1 cellular context compared by ENCODE assay signal in the genomic region with DNA sequence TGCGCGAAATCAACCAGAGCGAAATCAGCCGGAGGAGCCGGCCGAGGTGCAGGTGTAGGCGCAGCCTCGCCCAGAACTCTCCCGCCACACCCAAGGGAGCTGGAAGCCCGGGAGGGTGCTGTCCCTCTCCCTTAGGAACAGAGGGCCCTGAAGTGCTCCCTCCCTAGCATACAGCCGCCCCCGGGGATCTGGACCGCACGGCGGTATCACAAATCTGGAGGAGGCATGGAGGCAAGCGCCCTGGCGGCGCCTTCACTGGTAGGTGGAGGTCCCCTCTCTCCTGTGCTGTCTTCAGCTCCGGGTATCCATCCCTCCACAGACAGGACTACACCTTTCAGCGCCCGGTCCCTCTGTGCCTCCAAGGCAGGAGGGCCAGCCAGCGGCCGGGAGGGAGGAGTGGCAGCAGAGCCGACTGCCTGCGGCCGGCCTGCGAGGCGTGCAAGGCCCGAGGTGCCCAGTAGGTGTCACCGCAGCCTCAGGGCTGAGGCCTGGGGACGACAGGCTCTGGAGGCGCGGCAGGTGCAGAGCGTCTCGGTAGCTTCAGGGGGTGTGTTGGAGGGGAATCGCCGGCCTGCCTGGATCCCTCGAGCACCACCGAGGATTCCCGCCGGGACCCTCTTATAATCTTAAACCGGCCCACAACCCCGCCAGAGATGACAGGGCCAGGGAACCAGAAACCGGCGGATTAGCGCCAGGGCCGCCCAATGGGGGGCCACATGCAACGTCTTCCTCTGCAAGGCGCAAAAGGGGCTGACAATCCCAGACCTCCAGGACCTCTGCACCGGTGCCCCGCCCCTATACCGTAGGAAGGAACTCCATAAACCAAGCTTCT.
TF ChIP-seq lines count a peak whose summit lies in the region.

No MANE protein-coding gene starts in this region.

TF ChIP-seq in HepG2, 621 proteins besides CTCF, POLR2A, EP300 and RAD21 (continues in another document):
- TF ChIP-seq, protein P1, sequence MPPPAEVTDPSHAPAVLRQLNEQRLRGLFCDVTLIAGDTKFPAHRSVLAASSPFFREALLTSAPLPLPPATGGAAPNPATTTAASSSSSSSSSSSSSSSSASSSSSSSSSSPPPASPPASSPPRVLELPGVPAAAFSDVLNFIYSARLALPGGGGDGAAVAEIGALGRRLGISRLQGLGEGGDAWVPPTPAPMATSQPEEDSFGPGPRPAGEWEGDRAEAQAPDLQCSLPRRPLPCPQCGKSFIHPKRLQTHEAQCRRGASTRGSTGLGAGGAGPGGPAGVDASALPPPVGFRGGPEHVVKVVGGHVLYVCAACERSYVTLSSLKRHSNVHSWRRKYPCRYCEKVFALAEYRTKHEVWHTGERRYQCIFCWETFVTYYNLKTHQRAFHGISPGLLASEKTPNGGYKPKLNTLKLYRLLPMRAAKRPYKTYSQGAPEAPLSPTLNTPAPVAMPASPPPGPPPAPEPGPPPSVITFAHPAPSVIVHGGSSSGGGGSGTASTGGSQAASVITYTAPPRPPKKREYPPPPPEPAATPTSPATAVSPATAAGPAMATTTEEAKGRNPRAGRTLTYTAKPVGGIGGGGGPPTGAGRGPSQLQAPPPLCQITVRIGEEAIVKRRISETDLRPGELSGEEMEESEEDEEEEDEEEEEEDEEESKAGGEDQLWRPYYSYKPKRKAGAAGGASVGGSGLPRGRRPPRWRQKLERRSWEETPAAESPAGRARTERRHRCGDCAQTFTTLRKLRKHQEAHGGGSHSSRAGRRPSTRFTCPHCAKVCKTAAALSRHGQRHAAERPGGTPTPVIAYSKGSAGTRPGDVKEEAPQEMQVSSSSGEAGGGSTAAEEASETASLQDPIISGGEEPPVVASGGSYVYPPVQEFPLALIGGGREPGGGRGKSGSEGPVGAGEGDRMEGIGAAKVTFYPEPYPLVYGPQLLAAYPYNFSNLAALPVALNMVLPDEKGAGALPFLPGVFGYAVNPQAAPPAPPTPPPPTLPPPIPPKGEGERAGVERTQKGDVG (CRISPR knock-in tag; IDR thresholded peaks at IDR 0.05; ENCODE audit: borderline replicate concordance) = peak; percentile 50; the same call in 1 of the 2 replicates
- TF ChIP-seq ZNF564 (CRISPR knock-in tag; IDR thresholded peaks at IDR 0.05) = no peak
- TF ChIP-seq ZNF777 (CRISPR knock-in tag; IDR thresholded peaks at IDR 0.05) = no peak
- no peak for TF ChIP-seq ZNF350 (CRISPR knock-in tag; IDR thresholded peaks at IDR 0.05; ENCODE audit: borderline replicate concordance, low read depth)
- TF ChIP-seq, protein P2, sequence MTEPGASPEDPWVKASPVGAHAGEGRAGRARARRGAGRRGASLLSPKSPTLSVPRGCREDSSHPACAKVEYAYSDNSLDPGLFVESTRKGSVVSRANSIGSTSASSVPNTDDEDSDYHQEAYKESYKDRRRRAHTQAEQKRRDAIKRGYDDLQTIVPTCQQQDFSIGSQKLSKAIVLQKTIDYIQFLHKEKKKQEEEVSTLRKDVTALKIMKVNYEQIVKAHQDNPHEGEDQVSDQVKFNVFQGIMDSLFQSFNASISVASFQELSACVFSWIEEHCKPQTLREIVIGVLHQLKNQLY (CRISPR knock-in tag; IDR thresholded peaks at IDR 0.05) = peak; percentile 16; the same call in 1 of the 2 replicates
- no peak for TF ChIP-seq MIXL1 (CRISPR knock-in tag; IDR thresholded peaks at IDR 0.05)
- TF ChIP-seq ZNF292 (CRISPR knock-in tag; IDR thresholded peaks at IDR 0.05; ENCODE audit: borderline replicate concordance, low read depth) = no peak
- peak; percentile 50; the same call in 1 of the 2 replicates for TF ChIP-seq YEATS2 (CRISPR knock-in tag; IDR thresholded peaks at IDR 0.05; ENCODE audit: borderline replicate concordance)
- TF ChIP-seq SIX4 (CRISPR knock-in tag; IDR thresholded peaks at IDR 0.05) = 0 out of 2 replicates have a peak, but pooled peaks have one; percentile 57
- no peak for TF ChIP-seq ZKSCAN1 (IDR thresholded peaks at IDR 0.05; ENCODE audit: low read length)
- TF ChIP-seq, protein P3, sequence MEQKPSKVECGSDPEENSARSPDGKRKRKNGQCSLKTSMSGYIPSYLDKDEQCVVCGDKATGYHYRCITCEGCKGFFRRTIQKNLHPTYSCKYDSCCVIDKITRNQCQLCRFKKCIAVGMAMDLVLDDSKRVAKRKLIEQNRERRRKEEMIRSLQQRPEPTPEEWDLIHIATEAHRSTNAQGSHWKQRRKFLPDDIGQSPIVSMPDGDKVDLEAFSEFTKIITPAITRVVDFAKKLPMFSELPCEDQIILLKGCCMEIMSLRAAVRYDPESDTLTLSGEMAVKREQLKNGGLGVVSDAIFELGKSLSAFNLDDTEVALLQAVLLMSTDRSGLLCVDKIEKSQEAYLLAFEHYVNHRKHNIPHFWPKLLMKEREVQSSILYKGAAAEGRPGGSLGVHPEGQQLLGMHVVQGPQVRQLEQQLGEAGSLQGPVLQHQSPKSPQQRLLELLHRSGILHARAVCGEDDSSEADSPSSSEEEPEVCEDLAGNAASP (CRISPR knock-in tag; IDR thresholded peaks at IDR 0.05; ENCODE audit: borderline replicate concordance) = peak; percentile 67; the same call in 1 of the 2 replicates
- TF ChIP-seq HHEX (CRISPR knock-in tag; IDR thresholded peaks at IDR 0.05) = no peak
- TF ChIP-seq KDM3A (CRISPR knock-in tag; IDR thresholded peaks at IDR 0.05; ENCODE audit: low read depth) = peak; percentile 96; the same call in 1 of the 2 replicates
- no peak for TF ChIP-seq ZNF207 (IDR thresholded peaks at IDR 0.05; ENCODE audit: borderline replicate concordance)
- TF ChIP-seq, protein P4, sequence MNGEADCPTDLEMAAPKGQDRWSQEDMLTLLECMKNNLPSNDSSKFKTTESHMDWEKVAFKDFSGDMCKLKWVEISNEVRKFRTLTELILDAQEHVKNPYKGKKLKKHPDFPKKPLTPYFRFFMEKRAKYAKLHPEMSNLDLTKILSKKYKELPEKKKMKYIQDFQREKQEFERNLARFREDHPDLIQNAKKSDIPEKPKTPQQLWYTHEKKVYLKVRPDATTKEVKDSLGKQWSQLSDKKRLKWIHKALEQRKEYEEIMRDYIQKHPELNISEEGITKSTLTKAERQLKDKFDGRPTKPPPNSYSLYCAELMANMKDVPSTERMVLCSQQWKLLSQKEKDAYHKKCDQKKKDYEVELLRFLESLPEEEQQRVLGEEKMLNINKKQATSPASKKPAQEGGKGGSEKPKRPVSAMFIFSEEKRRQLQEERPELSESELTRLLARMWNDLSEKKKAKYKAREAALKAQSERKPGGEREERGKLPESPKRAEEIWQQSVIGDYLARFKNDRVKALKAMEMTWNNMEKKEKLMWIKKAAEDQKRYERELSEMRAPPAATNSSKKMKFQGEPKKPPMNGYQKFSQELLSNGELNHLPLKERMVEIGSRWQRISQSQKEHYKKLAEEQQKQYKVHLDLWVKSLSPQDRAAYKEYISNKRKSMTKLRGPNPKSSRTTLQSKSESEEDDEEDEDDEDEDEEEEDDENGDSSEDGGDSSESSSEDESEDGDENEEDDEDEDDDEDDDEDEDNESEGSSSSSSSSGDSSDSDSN (CRISPR knock-in tag; IDR thresholded peaks at IDR 0.05) = peak; percentile 68
- TF ChIP-seq ZNF331 (CRISPR knock-in tag; IDR thresholded peaks at IDR 0.05) = peak; percentile 83; the same call in 1 of the 2 replicates
- peak; percentile 71; the same call in 1 of the 2 replicates for TF ChIP-seq SP4 (CRISPR knock-in tag; IDR thresholded peaks at IDR 0.05)
- TF ChIP-seq FOSL2 (CRISPR knock-in tag; IDR thresholded peaks at IDR 0.05) = peak; percentile 16; the same call in 1 of the 2 replicates
- no peak for TF ChIP-seq ZNF724P (CRISPR knock-in tag; IDR thresholded peaks at IDR 0.05; ENCODE audit: borderline replicate concordance)
- TF ChIP-seq, protein P5, sequence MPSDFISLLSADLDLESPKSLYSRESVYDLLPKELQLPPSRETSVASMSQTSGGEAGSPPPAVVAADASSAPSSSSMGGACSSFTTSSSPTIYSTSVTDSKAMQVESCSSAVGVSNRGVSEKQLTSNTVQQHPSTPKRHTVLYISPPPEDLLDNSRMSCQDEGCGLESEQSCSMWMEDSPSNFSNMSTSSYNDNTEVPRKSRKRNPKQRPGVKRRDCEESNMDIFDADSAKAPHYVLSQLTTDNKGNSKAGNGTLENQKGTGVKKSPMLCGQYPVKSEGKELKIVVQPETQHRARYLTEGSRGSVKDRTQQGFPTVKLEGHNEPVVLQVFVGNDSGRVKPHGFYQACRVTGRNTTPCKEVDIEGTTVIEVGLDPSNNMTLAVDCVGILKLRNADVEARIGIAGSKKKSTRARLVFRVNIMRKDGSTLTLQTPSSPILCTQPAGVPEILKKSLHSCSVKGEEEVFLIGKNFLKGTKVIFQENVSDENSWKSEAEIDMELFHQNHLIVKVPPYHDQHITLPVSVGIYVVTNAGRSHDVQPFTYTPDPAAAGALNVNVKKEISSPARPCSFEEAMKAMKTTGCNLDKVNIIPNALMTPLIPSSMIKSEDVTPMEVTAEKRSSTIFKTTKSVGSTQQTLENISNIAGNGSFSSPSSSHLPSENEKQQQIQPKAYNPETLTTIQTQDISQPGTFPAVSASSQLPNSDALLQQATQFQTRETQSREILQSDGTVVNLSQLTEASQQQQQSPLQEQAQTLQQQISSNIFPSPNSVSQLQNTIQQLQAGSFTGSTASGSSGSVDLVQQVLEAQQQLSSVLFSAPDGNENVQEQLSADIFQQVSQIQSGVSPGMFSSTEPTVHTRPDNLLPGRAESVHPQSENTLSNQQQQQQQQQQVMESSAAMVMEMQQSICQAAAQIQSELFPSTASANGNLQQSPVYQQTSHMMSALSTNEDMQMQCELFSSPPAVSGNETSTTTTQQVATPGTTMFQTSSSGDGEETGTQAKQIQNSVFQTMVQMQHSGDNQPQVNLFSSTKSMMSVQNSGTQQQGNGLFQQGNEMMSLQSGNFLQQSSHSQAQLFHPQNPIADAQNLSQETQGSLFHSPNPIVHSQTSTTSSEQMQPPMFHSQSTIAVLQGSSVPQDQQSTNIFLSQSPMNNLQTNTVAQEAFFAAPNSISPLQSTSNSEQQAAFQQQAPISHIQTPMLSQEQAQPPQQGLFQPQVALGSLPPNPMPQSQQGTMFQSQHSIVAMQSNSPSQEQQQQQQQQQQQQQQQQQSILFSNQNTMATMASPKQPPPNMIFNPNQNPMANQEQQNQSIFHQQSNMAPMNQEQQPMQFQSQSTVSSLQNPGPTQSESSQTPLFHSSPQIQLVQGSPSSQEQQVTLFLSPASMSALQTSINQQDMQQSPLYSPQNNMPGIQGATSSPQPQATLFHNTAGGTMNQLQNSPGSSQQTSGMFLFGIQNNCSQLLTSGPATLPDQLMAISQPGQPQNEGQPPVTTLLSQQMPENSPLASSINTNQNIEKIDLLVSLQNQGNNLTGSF (CRISPR knock-in tag; IDR thresholded peaks at IDR 0.05) = no peak
- TF ChIP-seq, protein P6, sequence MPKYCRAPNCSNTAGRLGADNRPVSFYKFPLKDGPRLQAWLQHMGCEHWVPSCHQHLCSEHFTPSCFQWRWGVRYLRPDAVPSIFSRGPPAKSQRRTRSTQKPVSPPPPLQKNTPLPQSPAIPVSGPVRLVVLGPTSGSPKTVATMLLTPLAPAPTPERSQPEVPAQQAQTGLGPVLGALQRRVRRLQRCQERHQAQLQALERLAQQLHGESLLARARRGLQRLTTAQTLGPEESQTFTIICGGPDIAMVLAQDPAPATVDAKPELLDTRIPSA (CRISPR knock-in tag; IDR thresholded peaks at IDR 0.05; ENCODE audit: borderline replicate concordance) = no peak
- no peak for TF ChIP-seq ZMAT3 (CRISPR knock-in tag; conservative IDR thresholded peaks at IDR 0.05)
- TF ChIP-seq, protein P7, sequence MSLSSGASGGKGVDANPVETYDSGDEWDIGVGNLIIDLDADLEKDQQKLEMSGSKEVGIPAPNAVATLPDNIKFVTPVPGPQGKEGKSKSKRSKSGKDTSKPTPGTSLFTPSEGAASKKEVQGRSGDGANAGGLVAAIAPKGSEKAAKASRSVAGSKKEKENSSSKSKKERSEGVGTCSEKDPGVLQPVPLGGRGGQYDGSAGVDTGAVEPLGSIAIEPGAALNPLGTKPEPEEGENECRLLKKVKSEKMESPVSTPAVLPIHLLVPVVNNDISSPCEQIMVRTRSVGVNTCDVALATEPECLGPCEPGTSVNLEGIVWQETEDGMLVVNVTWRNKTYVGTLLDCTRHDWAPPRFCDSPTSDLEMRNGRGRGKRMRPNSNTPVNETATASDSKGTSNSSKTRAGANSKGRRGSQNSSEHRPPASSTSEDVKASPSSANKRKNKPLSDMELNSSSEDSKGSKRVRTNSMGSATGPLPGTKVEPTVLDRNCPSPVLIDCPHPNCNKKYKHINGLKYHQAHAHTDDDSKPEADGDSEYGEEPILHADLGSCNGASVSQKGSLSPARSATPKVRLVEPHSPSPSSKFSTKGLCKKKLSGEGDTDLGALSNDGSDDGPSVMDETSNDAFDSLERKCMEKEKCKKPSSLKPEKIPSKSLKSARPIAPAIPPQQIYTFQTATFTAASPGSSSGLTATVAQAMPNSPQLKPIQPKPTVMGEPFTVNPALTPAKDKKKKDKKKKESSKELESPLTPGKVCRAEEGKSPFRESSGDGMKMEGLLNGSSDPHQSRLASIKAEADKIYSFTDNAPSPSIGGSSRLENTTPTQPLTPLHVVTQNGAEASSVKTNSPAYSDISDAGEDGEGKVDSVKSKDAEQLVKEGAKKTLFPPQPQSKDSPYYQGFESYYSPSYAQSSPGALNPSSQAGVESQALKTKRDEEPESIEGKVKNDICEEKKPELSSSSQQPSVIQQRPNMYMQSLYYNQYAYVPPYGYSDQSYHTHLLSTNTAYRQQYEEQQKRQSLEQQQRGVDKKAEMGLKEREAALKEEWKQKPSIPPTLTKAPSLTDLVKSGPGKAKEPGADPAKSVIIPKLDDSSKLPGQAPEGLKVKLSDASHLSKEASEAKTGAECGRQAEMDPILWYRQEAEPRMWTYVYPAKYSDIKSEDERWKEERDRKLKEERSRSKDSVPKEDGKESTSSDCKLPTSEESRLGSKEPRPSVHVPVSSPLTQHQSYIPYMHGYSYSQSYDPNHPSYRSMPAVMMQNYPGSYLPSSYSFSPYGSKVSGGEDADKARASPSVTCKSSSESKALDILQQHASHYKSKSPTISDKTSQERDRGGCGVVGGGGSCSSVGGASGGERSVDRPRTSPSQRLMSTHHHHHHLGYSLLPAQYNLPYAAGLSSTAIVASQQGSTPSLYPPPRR (CRISPR knock-in tag; IDR thresholded peaks at IDR 0.05; ENCODE audit: borderline replicate concordance) = no peak
- 0 out of 2 replicates have a peak, but pooled peaks have one; percentile 55 for TF ChIP-seq ZNF891 (CRISPR knock-in tag; IDR thresholded peaks at IDR 0.05)
- TF ChIP-seq NRL (CRISPR knock-in tag; IDR thresholded peaks at IDR 0.05; ENCODE audit: borderline replicate concordance) = 0 out of 2 replicates have a peak, but pooled peaks have one; percentile 14
- no peak for TF ChIP-seq GZF1 (CRISPR knock-in tag; IDR thresholded peaks at IDR 0.05)
- TF ChIP-seq ZNF260 (CRISPR knock-in tag; IDR thresholded peaks at IDR 0.05; ENCODE audit: borderline replicate concordance, low read depth) = no peak
- TF ChIP-seq ARNT (IDR thresholded peaks at IDR 0.05) = no peak
- no peak for TF ChIP-seq TCF7 (IDR thresholded peaks at IDR 0.05; ENCODE audit: low read depth)
- no peak for TF ChIP-seq JUN (CRISPR knock-in tag; IDR thresholded peaks at IDR 0.05)
- no peak for TF ChIP-seq HNRNPL (IDR thresholded peaks at IDR 0.05; ENCODE audit: low read depth, low read length)
- peak; percentile 36; the same call in 1 of the 2 replicates for TF ChIP-seq HDAC1 (CRISPR knock-in tag; IDR thresholded peaks at IDR 0.05)
- TF ChIP-seq PTBP1 (IDR thresholded peaks at IDR 0.05; ENCODE audit: low read depth, low read length, poor library complexity, severe bottlenecking) = no peak
- TF ChIP-seq, protein P8, sequence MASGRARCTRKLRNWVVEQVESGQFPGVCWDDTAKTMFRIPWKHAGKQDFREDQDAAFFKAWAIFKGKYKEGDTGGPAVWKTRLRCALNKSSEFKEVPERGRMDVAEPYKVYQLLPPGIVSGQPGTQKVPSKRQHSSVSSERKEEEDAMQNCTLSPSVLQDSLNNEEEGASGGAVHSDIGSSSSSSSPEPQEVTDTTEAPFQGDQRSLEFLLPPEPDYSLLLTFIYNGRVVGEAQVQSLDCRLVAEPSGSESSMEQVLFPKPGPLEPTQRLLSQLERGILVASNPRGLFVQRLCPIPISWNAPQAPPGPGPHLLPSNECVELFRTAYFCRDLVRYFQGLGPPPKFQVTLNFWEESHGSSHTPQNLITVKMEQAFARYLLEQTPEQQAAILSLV (CRISPR knock-in tag; IDR thresholded peaks at IDR 0.05; ENCODE audit: borderline replicate concordance) = peak; percentile 82; the same call in 1 of the 2 replicates
- 0 out of 2 replicates have a peak, but pooled peaks have one; percentile 14 for TF ChIP-seq GLI4 (CRISPR knock-in tag; IDR thresholded peaks at IDR 0.05; ENCODE audit: borderline replicate concordance)
